In genomic region chr1:56527548-56528302, GRCh38 we compare ENCODE assay signal across 15 cellular contexts. TPM values are rescaled to one million over a fixed set of nuclear protein-coding genes. Genes with fewer than 3 reads are reported as not detected.
DNase-seq lines count a peak whose midpoint lies in the region; ATAC-seq and TF ChIP-seq lines count a peak whose summit lies in the region.
"Had no signal": no experiment of that assay in that cellular context is flagged by ENCODE, and none has a peak within 500 bp of the region (broad histone marks: within the 10 kb centered on the region; RNA-seq: fewer than 3 reads in every experiment).

No MANE protein-coding gene starts in this region.

- H3K27ac Mint-ChIP-seq in stimulated activated memory B cell treated with anti-CD40 and anti-IgM and Interleukin-4, amounts not matched to agents 10 μg/mL and 1 μg/mL and 100 μg/mL, for 72 hours, result peak overlapping the region; percentile 46
- no peak overlapping the region for H3K27ac Mint-ChIP-seq in activated CD4-positive, alpha-beta T cell treated with anti-CD3 and anti-CD28 coated beads for 36 hours
- no peak overlapping the region for H3K27ac Mint-ChIP-seq in T-helper 2 cell treated with Interferon-gamma antibody and Interleukin-4, amounts not matched to agents 5 μg/mL and 100 μg/mL, for 36 hours
- H3K27ac Mint-ChIP-seq: activated CD8-positive, alpha-beta T cell treated with anti-CD3 and anti-CD28 coated beads, Interleukin-2, amount 10 ng/mL, durations not matched to agents 7 days and 5 days had no signal

- no peaks in the 10 kb centered on the region for H3K36me3 Mint-ChIP-seq in stimulated activated memory B cell treated with anti-CD40 and anti-IgM and Interleukin-4, amounts not matched to agents 10 μg/mL and 1 μg/mL and 100 μg/mL, for 72 hours
- no peaks in the 10 kb centered on the region for H3K36me3 Mint-ChIP-seq in activated CD4-positive, alpha-beta T cell treated with anti-CD3 and anti-CD28 coated beads for 36 hours (ENCODE audit: low read depth)
- H3K36me3 Mint-ChIP-seq in T-helper 2 cell treated with Interferon-gamma antibody and Interleukin-4, amounts not matched to agents 5 μg/mL and 100 μg/mL, for 36 hours (ENCODE audit: low read depth), result no peaks in the 10 kb centered on the region

- no peaks in the 10 kb centered on the region for H3K27me3 ChIP-seq in esophagus squamous epithelium
- H3K27me3 ChIP-seq: sigmoid colon, SJCRH30 had no signal

- no peak for TF ChIP-seq POLR2A in esophagus squamous epithelium (IDR thresholded peaks at IDR 0.05)

- no peaks in the 10 kb centered on the region for H3K9me3 ChIP-seq in esophagus squamous epithelium
- H3K9me3 ChIP-seq: lower lobe of right lung, sigmoid colon, SJCRH30 had no signal

- TF ChIP-seq CTCF in esophagus squamous epithelium (IDR thresholded peaks at IDR 0.05), result no peak

- no peaks in the 10 kb centered on the region for H3K27me3 Mint-ChIP-seq in stimulated activated memory B cell treated with anti-CD40 and anti-IgM and Interleukin-4, amounts not matched to agents 10 μg/mL and 1 μg/mL and 100 μg/mL, for 72 hours
- no peaks in the 10 kb centered on the region for H3K27me3 Mint-ChIP-seq in activated CD4-positive, alpha-beta T cell treated with anti-CD3 and anti-CD28 coated beads for 36 hours
- H3K27me3 Mint-ChIP-seq in T-helper 2 cell treated with Interferon-gamma antibody and Interleukin-4, amounts not matched to agents 5 μg/mL and 100 μg/mL, for 36 hours (ENCODE audit: low read depth), result no peaks in the 10 kb centered on the region

- no peak for ATAC-seq in stimulated activated memory B cell treated with anti-CD40 and anti-IgM and Interleukin-4, amounts not matched to agents 10 μg/mL and 1 μg/mL and 100 μg/mL, for 72 hours
- no peak for ATAC-seq in activated CD4-positive, alpha-beta T cell treated with anti-CD3 and anti-CD28 coated beads for 36 hours
- ATAC-seq: activated CD8-positive, alpha-beta T cell treated with anti-CD3 and anti-CD28 coated beads, Interleukin-2, amount 10 ng/mL, durations not matched to agents 7 days and 5 days; lower lobe of right lung had no signal

- no peaks in the 10 kb centered on the region for H3K9me3 Mint-ChIP-seq in stimulated activated memory B cell treated with anti-CD40 and anti-IgM and Interleukin-4, amounts not matched to agents 10 μg/mL and 1 μg/mL and 100 μg/mL, for 72 hours
- no peaks in the 10 kb centered on the region for H3K9me3 Mint-ChIP-seq in activated CD4-positive, alpha-beta T cell treated with anti-CD3 and anti-CD28 coated beads for 36 hours (ENCODE audit: low read depth)
- H3K9me3 Mint-ChIP-seq in T-helper 2 cell treated with Interferon-gamma antibody and Interleukin-4, amounts not matched to agents 5 μg/mL and 100 μg/mL, for 36 hours, result no peaks in the 10 kb centered on the region

- H3K4me1 Mint-ChIP-seq in stimulated activated memory B cell treated with anti-CD40 and anti-IgM and Interleukin-4, amounts not matched to agents 10 μg/mL and 1 μg/mL and 100 μg/mL, for 72 hours, result peaks cover 53% of the 10 kb centered on the region
- H3K4me1 Mint-ChIP-seq in activated CD4-positive, alpha-beta T cell treated with anti-CD3 and anti-CD28 coated beads for 36 hours, result peaks cover 6% of the 10 kb centered on the region
- peaks cover 5% of the 10 kb centered on the region for H3K4me1 Mint-ChIP-seq in T-helper 2 cell treated with Interferon-gamma antibody and Interleukin-4, amounts not matched to agents 5 μg/mL and 100 μg/mL, for 36 hours (ENCODE audit: low read depth)

- peaks cover 9 to 82% (median 33%) of the 10 kb centered on the region in 3 donors for H3K4me1 ChIP-seq in esophagus squamous epithelium
- H3K4me1 ChIP-seq: SJCRH30 had no signal

- 48 to 65% methylated on average over 8 of the region's 8 CpGs for WGBS in esophagus squamous epithelium, 2 donors

- intact Hi-C loops in esophagus squamous epithelium (cut with DNase I), result no loop called here
- intact Hi-C loops in activated CD4-positive, alpha-beta T cell treated with anti-CD3 and anti-CD28 coated beads for 36 hours (cut with DNase I, micrococcal nuclease), result no loop called here

- peak; percentile 32 for DNase-seq in DMS53 (lab: John Stamatoyannopoulos, UW)
- DNase-seq in DMS53 treated with DMSO at 0.1 percent for 48 hours (lab: John Stamatoyannopoulos, UW; ENCODE audit: unreplicated experiment), result no peak
- DNase-seq in NCI-H2227 (lab: John Stamatoyannopoulos, UW; ENCODE audit: unreplicated experiment), result peak; percentile 79
- no peak for DNase-seq in esophagus squamous epithelium (lab: John Stamatoyannopoulos, UW)
- no peak for DNase-seq in activated CD4-positive, alpha-beta T cell treated with anti-CD3 and anti-CD28 coated beads for 36 hours
- no peak for DNase-seq in T-helper 2 cell treated with Interferon-gamma antibody and Interleukin-4, amounts not matched to agents 5 μg/mL and 100 μg/mL, for 36 hours (ENCODE audit: low spot score)
- DNase-seq in islet precursor cell, result no peak
- DNase-seq: activated CD8-positive, alpha-beta T cell treated with anti-CD3 and anti-CD28 coated beads, Interleukin-2, amount 10 ng/mL, durations not matched to agents 7 days and 5 days; amniotic stem cell; lower lobe of right lung; sigmoid colon; SJCRH30 had no signal

- peaks cover 0 to 33% (median 7%) of the 10 kb centered on the region in 3 donors for H3K36me3 ChIP-seq in esophagus squamous epithelium
- H3K36me3 ChIP-seq: SJCRH30 had no signal

- H3K27ac ChIP-seq in esophagus squamous epithelium, result peak overlapping the region in 3 of 4 donors; percentile 28 to 58 (median 51)
- H3K27ac ChIP-seq: 22Rv1, lower lobe of right lung, SJCRH30 had no signal

- H3K4me3 Mint-ChIP-seq in stimulated activated memory B cell treated with anti-CD40 and anti-IgM and Interleukin-4, amounts not matched to agents 10 μg/mL and 1 μg/mL and 100 μg/mL, for 72 hours, result no peak overlapping the region
- H3K4me3 Mint-ChIP-seq in activated CD4-positive, alpha-beta T cell treated with anti-CD3 and anti-CD28 coated beads for 36 hours, result no peak overlapping the region
- no peak overlapping the region for H3K4me3 Mint-ChIP-seq in T-helper 2 cell treated with Interferon-gamma antibody and Interleukin-4, amounts not matched to agents 5 μg/mL and 100 μg/mL, for 36 hours
- H3K4me3 Mint-ChIP-seq: activated CD8-positive, alpha-beta T cell treated with anti-CD3 and anti-CD28 coated beads, Interleukin-2, amount 10 ng/mL, durations not matched to agents 7 days and 5 days had no signal

- H3K4me3 ChIP-seq in esophagus squamous epithelium, result no peak overlapping the region
- H3K4me3 ChIP-seq: lower lobe of right lung, sigmoid colon, SJCRH30 had no signal

- CTCF ChIA-PET in activated CD4-positive, alpha-beta T cell treated with anti-CD3 and anti-CD28 coated beads for 36 hours (lab: Charles Lee), result no interaction called here

- POLR2A ChIA-PET in activated CD4-positive, alpha-beta T cell treated with anti-CD3 and anti-CD28 coated beads for 36 hours (lab: Charles Lee), result no interaction called here

RNA-seq across cellular contexts. Expression of gene PLPP3, which starts 51.6 kb away (rescaled TPM):
- total RNA-seq in esophagus squamous epithelium, result 100 to 1,000 TPM in 1 of 4 donors, 10 to 100 TPM in 3; 16.5 to 116 (median 33.5) TPM
- not detected for total RNA-seq in activated CD4-positive, alpha-beta T cell treated with anti-CD3 and anti-CD28 coated beads for 36 hours
- total RNA-seq: activated CD8-positive, alpha-beta T cell treated with anti-CD3 and anti-CD28 coated beads, Interleukin-2, amount 10 ng/mL, durations not matched to agents 7 days and 5 days; G401; SJCRH30 had no signal

Comparison
In these comparisons a context has a peak if more than half of its experiments do, and no peak if none do; other contexts are left out.
1. DNase-seq: peak in DMS53 (single experiment) and NCI-H2227 (single experiment); none in DMS53 treated with DMSO at 0.1 percent for 48 hours (single experiment), esophagus squamous epithelium (single experiment), activated CD4-positive, alpha-beta T cell treated with anti-CD3 and anti-CD28 coated beads for 36 hours (single experiment), T-helper 2 cell treated with Interferon-gamma antibody and Interleukin-4, amounts not matched to agents 5 μg/mL and 100 μg/mL, for 36 hours (single experiment) and islet precursor cell (single experiment).
2. RNA of gene PLPP3, which starts 51.6 kb away (total RNA-seq): 16.5 to 116 TPM in esophagus squamous epithelium; not detected in activated CD4-positive, alpha-beta T cell treated with anti-CD3 and anti-CD28 coated beads for 36 hours; every median in the first group is over 10 times any median in the second.